ENCODE assay signal across 32 cellular contexts in the genomic region with DNA sequence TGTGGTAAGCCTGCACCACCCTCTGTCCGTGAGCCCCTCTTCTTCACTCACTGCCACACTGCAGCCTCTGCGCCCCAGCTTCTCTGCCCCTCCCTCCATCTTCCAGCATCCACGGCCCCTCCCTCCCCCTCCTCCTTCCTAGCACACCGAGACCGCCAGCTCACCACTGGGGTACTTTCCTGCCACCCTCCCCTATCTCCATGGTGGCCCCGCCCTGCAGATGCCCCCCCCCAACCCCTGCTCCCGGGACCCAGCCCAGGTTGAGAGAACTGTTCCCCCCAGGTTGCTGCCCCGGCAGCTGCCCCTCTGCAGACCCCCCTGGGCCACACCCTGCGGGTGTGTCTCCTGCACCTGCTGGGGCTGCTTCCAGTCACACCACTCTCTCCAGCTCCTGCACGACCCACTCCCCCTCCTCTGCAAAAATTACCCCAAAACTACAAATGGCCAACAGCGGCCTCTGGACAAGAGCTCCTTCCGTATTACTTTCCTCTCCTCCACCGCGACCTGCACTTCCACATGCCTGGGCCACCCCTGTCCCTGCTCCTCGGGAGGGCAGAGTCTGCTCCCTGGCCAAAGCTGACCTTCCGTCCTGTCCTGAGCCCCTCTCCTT.
"Had no signal": no experiment of that assay in that cellular context is flagged by ENCODE, and none has a peak within 500 bp of the region (broad histone marks: within the 10 kb centered on the region; RNA-seq: fewer than 3 reads in every experiment).

No MANE protein-coding gene starts in this region.

- H3K4me1 ChIP-seq: gastrocnemius medialis, prostate gland, sigmoid colon, thyroid gland, upper lobe of left lung had no signal

- H3K27me3 ChIP-seq: ovary, thyroid gland, upper lobe of left lung had no signal

- H3K27me3 Mint-ChIP-seq: activated CD4-positive, alpha-beta memory T cell treated with anti-CD3 and anti-CD28 coated beads, Interleukin-2, amount 10 ng/mL, durations not matched to agents 7 days and 5 days; activated CD4-positive, alpha-beta T cell treated with anti-CD3 and anti-CD28 coated beads, Interleukin-2, amount 10 ng/mL, durations not matched to agents 7 days and 5 days; activated T-cell treated with anti-CD3 and anti-CD28 coated beads, Interleukin-2, amount 50 U/mL, for 24 hours had no signal

- H3K36me3 ChIP-seq: gastrocnemius medialis, ovary, prostate gland, sigmoid colon, thyroid gland, upper lobe of left lung had no signal

- ATAC-seq: activated naive CD8-positive, alpha-beta T cell treated with anti-CD3 and anti-CD28 coated beads, Interleukin-2, amount 50 U/mL, for 24 hours; effector memory CD8-positive, alpha-beta T cell; gastrocnemius medialis; left cardiac atrium; naive thymus-derived CD8-positive, alpha-beta T cell; stimulated activated memory B cell treated with anti-CD40 and anti-IgM and Interleukin-4, amounts not matched to agents 10 μg/mL and 1 μg/mL and 100 μg/mL, for 72 hours; stimulated activated naive CD8-positive, alpha-beta T cell treated with anti-CD3 and anti-CD28 coated beads, Interleukin-15, amount 100 ng/mL, for 72 hours had no signal

- DNase-seq: activated CD4-positive, alpha-beta memory T cell treated with anti-CD3 and anti-CD28 coated beads, Interleukin-2, amount 10 ng/mL, durations not matched to agents 7 days and 5 days; activated CD4-positive, alpha-beta T cell treated with anti-CD3 and anti-CD28 coated beads, Interleukin-2, amount 10 ng/mL, durations not matched to agents 7 days and 5 days; activated CD4-positive, CD25-positive, alpha-beta regulatory T cell treated with anti-CD3 and anti-CD28 coated beads, Interleukin-2, amount 50 U/mL, for 72 hours; activated CD8-positive, alpha-beta memory T cell treated with anti-CD3 and anti-CD28 coated beads, Interleukin-2, amount 50 U/mL, for 48 hours; activated naive CD8-positive, alpha-beta T cell treated with anti-CD3 and anti-CD28 coated beads, Interleukin-2, amount 50 U/mL, for 24 hours; activated T-cell treated with anti-CD3 and anti-CD28 coated beads, Interleukin-2, amount 50 U/mL, for 24 hours; cerebellar nuclear complex; dorsolateral prefrontal cortex; effector memory CD8-positive, alpha-beta T cell; erythroblast; gastrocnemius medialis; glutamatergic neuron; islet precursor cell; left cardiac atrium; midbrain; naive thymus-derived CD8-positive, alpha-beta T cell; ovary; retina; sigmoid colon; small intestine; stimulated activated CD4-positive, alpha-beta T cell treated with anti-CD3 and anti-CD28 coated beads, Interleukin-1b, Interleukin-23, amount 100 ng/mL, for 48 hours; stimulated activated CD4-positive, alpha-beta T cell treated with anti-CD3 and anti-CD28 coated beads, Interleukin-4, amount 100 ng/mL, for 4 hours; stimulated activated CD8-positive, alpha-beta memory T cell treated with anti-CD3 and anti-CD28 coated beads, Interleukin-4, amount 100 ng/mL, for 48 hours; stimulated activated naive CD8-positive, alpha-beta T cell treated with anti-CD3 and anti-CD28 coated beads, Interleukin-15, amount 100 ng/mL, for 72 hours; substantia nigra; T-helper 2 cell; thyroid gland; upper lobe of left lung had no signal

- H3K27ac Mint-ChIP-seq: activated CD4-positive, alpha-beta memory T cell treated with anti-CD3 and anti-CD28 coated beads, Interleukin-2, amount 10 ng/mL, durations not matched to agents 7 days and 5 days; activated CD4-positive, alpha-beta T cell treated with anti-CD3 and anti-CD28 coated beads, Interleukin-2, amount 10 ng/mL, durations not matched to agents 7 days and 5 days; activated naive CD4-positive, alpha-beta T cell treated with anti-CD3 and anti-CD28 coated beads, Interleukin-2, amount 50 U/mL, for 24 hours; activated naive CD8-positive, alpha-beta T cell treated with anti-CD3 and anti-CD28 coated beads, Interleukin-2, amount 50 U/mL, for 24 hours; activated T-cell treated with anti-CD3 and anti-CD28 coated beads, Interleukin-2, amount 50 U/mL, for 24 hours; effector memory CD8-positive, alpha-beta T cell; stimulated activated memory B cell treated with anti-CD40 and anti-IgM and Interleukin-4, amounts not matched to agents 10 μg/mL and 1 μg/mL and 100 μg/mL, for 72 hours had no signal

- H3K9me3 Mint-ChIP-seq: activated CD4-positive, alpha-beta T cell treated with anti-CD3 and anti-CD28 coated beads, Interleukin-2, amount 10 ng/mL, durations not matched to agents 7 days and 5 days; activated naive CD4-positive, alpha-beta T cell treated with anti-CD3 and anti-CD28 coated beads, Interleukin-2, amount 50 U/mL, for 24 hours; activated T-cell treated with anti-CD3 and anti-CD28 coated beads, Interleukin-2, amount 50 U/mL, for 24 hours had no signal

- H3K36me3 Mint-ChIP-seq: activated naive CD4-positive, alpha-beta T cell treated with anti-CD3 and anti-CD28 coated beads, Interleukin-2, amount 50 U/mL, for 24 hours; naive thymus-derived CD8-positive, alpha-beta T cell; stimulated activated memory B cell treated with anti-CD40 and anti-IgM and Interleukin-4, amounts not matched to agents 10 μg/mL and 1 μg/mL and 100 μg/mL, for 72 hours had no signal

- H3K4me1 Mint-ChIP-seq: activated CD4-positive, alpha-beta memory T cell treated with anti-CD3 and anti-CD28 coated beads, Interleukin-2, amount 10 ng/mL, durations not matched to agents 7 days and 5 days; activated CD4-positive, alpha-beta T cell treated with anti-CD3 and anti-CD28 coated beads, Interleukin-2, amount 10 ng/mL, durations not matched to agents 7 days and 5 days; activated naive CD4-positive, alpha-beta T cell treated with anti-CD3 and anti-CD28 coated beads, Interleukin-2, amount 50 U/mL, for 24 hours; activated naive CD8-positive, alpha-beta T cell treated with anti-CD3 and anti-CD28 coated beads, Interleukin-2, amount 50 U/mL, for 24 hours; stimulated activated memory B cell treated with anti-CD40 and anti-IgM and Interleukin-4, amounts not matched to agents 10 μg/mL and 1 μg/mL and 100 μg/mL, for 72 hours; stimulated activated naive CD8-positive, alpha-beta T cell treated with anti-CD3 and anti-CD28 coated beads, Interleukin-15, amount 100 ng/mL, for 72 hours had no signal

- H3K4me3 Mint-ChIP-seq: activated CD4-positive, alpha-beta memory T cell treated with anti-CD3 and anti-CD28 coated beads, Interleukin-2, amount 10 ng/mL, durations not matched to agents 7 days and 5 days; activated CD4-positive, alpha-beta T cell treated with anti-CD3 and anti-CD28 coated beads, Interleukin-2, amount 10 ng/mL, durations not matched to agents 7 days and 5 days; activated naive CD4-positive, alpha-beta T cell treated with anti-CD3 and anti-CD28 coated beads, Interleukin-2, amount 50 U/mL, for 24 hours; activated naive CD8-positive, alpha-beta T cell treated with anti-CD3 and anti-CD28 coated beads, Interleukin-2, amount 50 U/mL, for 24 hours; activated T-cell treated with anti-CD3 and anti-CD28 coated beads, Interleukin-2, amount 50 U/mL, for 24 hours; effector memory CD8-positive, alpha-beta T cell; naive thymus-derived CD8-positive, alpha-beta T cell; stimulated activated memory B cell treated with anti-CD40 and anti-IgM and Interleukin-4, amounts not matched to agents 10 μg/mL and 1 μg/mL and 100 μg/mL, for 72 hours; stimulated activated naive CD8-positive, alpha-beta T cell treated with anti-CD3 and anti-CD28 coated beads, Interleukin-15, amount 100 ng/mL, for 72 hours had no signal

- H3K27ac ChIP-seq: coronary artery, dorsolateral prefrontal cortex, gastrocnemius medialis, ovary, prostate gland, sigmoid colon, thyroid gland, upper lobe of left lung had no signal

- H3K4me3 ChIP-seq: coronary artery, dorsolateral prefrontal cortex, gastrocnemius medialis, ovary, prostate gland, sigmoid colon, thyroid gland, upper lobe of left lung had no signal

- H3K9me3 ChIP-seq: gastrocnemius medialis, ovary, prostate gland, sigmoid colon, thyroid gland, upper lobe of left lung had no signal
